In the genomic region with DNA sequence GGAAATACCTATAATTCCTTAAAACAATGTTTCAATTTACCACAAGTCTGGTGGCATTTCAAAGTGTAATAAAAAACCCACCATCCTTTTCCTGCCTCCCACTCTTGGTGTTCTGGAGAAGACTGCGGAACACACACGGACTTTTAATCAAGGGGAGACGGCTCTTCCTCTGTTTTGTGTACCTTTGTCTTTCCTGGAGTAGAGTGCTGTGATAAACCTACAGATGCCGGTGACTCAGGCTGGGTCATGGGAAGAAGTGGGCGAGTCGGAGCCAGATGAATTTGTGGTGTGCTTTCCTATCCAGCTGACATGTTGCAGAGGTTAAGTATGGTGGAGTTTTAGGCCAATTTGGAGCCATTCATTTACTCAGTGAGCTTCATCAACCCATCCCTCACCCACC, we compare ENCODE assay signal across 16 cellular contexts. TPM values are rescaled to one million over a fixed set of nuclear protein-coding genes. Genes with fewer than 3 reads are reported as not detected.
A peak's percentile ranks its signal among the peaks of the same experiment; 100 is the strongest.
DNase-seq lines count a peak whose midpoint lies in the region; ATAC-seq and TF ChIP-seq lines count a peak whose summit lies in the region.
"Had no signal": no experiment of that assay in that cellular context is flagged by ENCODE, and none has a peak within 500 bp of the region (broad histone marks: within the 10 kb centered on the region; RNA-seq: fewer than 3 reads in every experiment).

No MANE protein-coding gene starts in this region.

- H3K27me3 ChIP-seq in MG63 (no peaks in the 10 kb centered on the region), A673 (replicated peaks; ENCODE audit: insufficient read depth, low read depth, low read length, poor library complexity) (no peaks in the 10 kb centered on the region)

- no peaks in the 10 kb centered on the region for H3K27me3 Mint-ChIP-seq in activated T-cell treated with anti-CD3 and anti-CD28 coated beads, Interleukin-2, amount 50 U/mL, for 24 hours

- BruUV-seq in A673 (replicated peaks; lab: Mats Ljungman, UMichigan) = no TSS peak

- no peak overlapping the region for H3K27ac Mint-ChIP-seq in activated T-cell treated with anti-CD3 and anti-CD28 coated beads, Interleukin-2, amount 50 U/mL, for 24 hours
- H3K27ac Mint-ChIP-seq: activated CD4-positive, alpha-beta memory T cell treated with anti-CD3 and anti-CD28 coated beads, Interleukin-2, amount 10 ng/mL, durations not matched to agents 7 days and 5 days had no signal

- no peaks in the 10 kb centered on the region for H3K36me3 Mint-ChIP-seq in activated T-cell treated with anti-CD3 and anti-CD28 coated beads, Interleukin-2, amount 50 U/mL, for 24 hours (ENCODE audit: low read depth)

- no peak overlapping the region for H3K4me3 Mint-ChIP-seq in activated T-cell treated with anti-CD3 and anti-CD28 coated beads, Interleukin-2, amount 50 U/mL, for 24 hours
- H3K4me3 Mint-ChIP-seq: activated CD4-positive, alpha-beta memory T cell treated with anti-CD3 and anti-CD28 coated beads, Interleukin-2, amount 10 ng/mL, durations not matched to agents 7 days and 5 days had no signal

- H3K9me3 Mint-ChIP-seq in activated T-cell treated with anti-CD3 and anti-CD28 coated beads, Interleukin-2, amount 50 U/mL, for 24 hours = peaks cover 5% of the 10 kb centered on the region

- DNase-seq in AG08396 (ENCODE audit: low spot score) = peak; percentile 29
- DNase-seq in MG63 = peak; percentile 52
- peak; percentile 31 to 63 for DNase-seq in cardiac fibroblast (ENCODE audit: low read depth in 2 of 2)
- DNase-seq in kidney tubule cell (ENCODE audit: low spot score) = peak; percentile 46
- no peak for DNase-seq in A673 (ENCODE audit: low spot score)
- DNase-seq in activated T-cell treated with anti-CD3 and anti-CD28 coated beads, Interleukin-2, amount 50 U/mL, for 24 hours = no peak
- no peak for DNase-seq in 8988T
- DNase-seq: activated CD4-positive, alpha-beta memory T cell treated with anti-CD3 and anti-CD28 coated beads, Interleukin-2, amount 10 ng/mL, durations not matched to agents 7 days and 5 days; activated effector memory CD4-positive, alpha-beta T cell treated with anti-CD3 and anti-CD28 coated beads, Interleukin-2, amount 50 U/mL, for 16 hours; Calu3; central memory CD4-positive, alpha-beta T cell; mesendoderm; NCI-H2107; stimulated activated CD4-positive, alpha-beta T cell treated with anti-CD3 and anti-CD28 coated beads, Interleukin-15, amount 100 ng/mL, for 24 hours had no signal

- TF ChIP-seq CTCF in cardiac fibroblast (IDR thresholded peaks at IDR 0.05; ENCODE audit: low read depth, low read length) = no peak
- no peak for TF ChIP-seq CTCF in A673 (conservative IDR thresholded peaks at IDR 0.05; ENCODE audit: low read depth, low read length)

- H3K4me1 Mint-ChIP-seq in activated T-cell treated with anti-CD3 and anti-CD28 coated beads, Interleukin-2, amount 50 U/mL, for 24 hours (ENCODE audit: low read depth) = peaks cover 10% of the 10 kb centered on the region

- no peaks in the 10 kb centered on the region for H3K9me3 ChIP-seq in MG63
- H3K9me3 ChIP-seq in A673 (ENCODE audit: low read depth, low read length, poor library complexity, severe bottlenecking) = no peaks in the 10 kb centered on the region

- CTCF ChIA-PET in A673 (lab: Charles Lee) = no interaction called here

- H3K36me3 ChIP-seq in MG63 (no peaks in the 10 kb centered on the region), A673 (ENCODE audit: insufficient read depth, low read length, poor library complexity, severe bottlenecking) (no peaks in the 10 kb centered on the region)

- H3K27ac ChIP-seq in A673 (ENCODE audit: low read depth, low read length, poor library complexity, severe bottlenecking) = no peak overlapping the region
- H3K27ac ChIP-seq: parathyroid adenoma had no signal

- H3K4me1 ChIP-seq in A673 (ENCODE audit: insufficient read depth, low read length, poor library complexity, severe bottlenecking) = no peaks in the 10 kb centered on the region
- H3K4me1 ChIP-seq: parathyroid adenoma had no signal

- POLR2A ChIA-PET in A673 (lab: Charles Lee; ENCODE audit: low non-redundant PET) = no interaction called here

- H3K4me3 ChIP-seq in MG63 (no peak overlapping the region), cardiac fibroblast (replicated peaks in 1 of 2; ENCODE audit: low read depth in 2 of 2, low read length in 2 of 2) (no peak overlapping the region), A673 (ENCODE audit: low read depth, low read length, poor library complexity, severe bottlenecking) (no peak overlapping the region)

- intact Hi-C loops in A673 (cut with micrococcal nuclease; ENCODE audit: unreplicated experiment) = no loop called here

- no peak for ATAC-seq in GM21447 (IDR thresholded peaks at IDR 0.05; ENCODE audit: unreplicated experiment)

RNA-seq across cellular contexts. Expression of a gene that starts 35.9 kb away (rescaled TPM):
- total RNA-seq in MG63 (2014; rRNA removed; shearing (Covaris generic); ENCODE audit: low replicate concordance) = 32.1 and 46.4 TPM in 2 replicates
- total RNA-seq in A673 (2021) = 99.7 and 115 TPM in 2 replicates

RNA-seq across cellular contexts. Expression of a gene that starts 35.9 kb away (rescaled TPM):
- total RNA-seq in MG63 (2014; rRNA removed; shearing (Covaris generic); ENCODE audit: low replicate concordance) = 14.0 and 24.3 TPM in 2 replicates
- total RNA-seq in A673 (2021) = 18.4 and 20.5 TPM in 2 replicates

Comparison
In these comparisons a context has a peak if more than half of its experiments do, and no peak if none do; other contexts are left out.
1. DNase-seq: peak in AG08396 (single experiment), MG63 (single experiment), cardiac fibroblast (2 of 2) and kidney tubule cell (single experiment); none in A673 (single experiment), activated T-cell treated with anti-CD3 and anti-CD28 coated beads, Interleukin-2, amount 50 U/mL, for 24 hours (single experiment) and 8988T (single experiment).